Comparison of ENCODE assay signal across 7 cellular contexts in the genomic region with DNA sequence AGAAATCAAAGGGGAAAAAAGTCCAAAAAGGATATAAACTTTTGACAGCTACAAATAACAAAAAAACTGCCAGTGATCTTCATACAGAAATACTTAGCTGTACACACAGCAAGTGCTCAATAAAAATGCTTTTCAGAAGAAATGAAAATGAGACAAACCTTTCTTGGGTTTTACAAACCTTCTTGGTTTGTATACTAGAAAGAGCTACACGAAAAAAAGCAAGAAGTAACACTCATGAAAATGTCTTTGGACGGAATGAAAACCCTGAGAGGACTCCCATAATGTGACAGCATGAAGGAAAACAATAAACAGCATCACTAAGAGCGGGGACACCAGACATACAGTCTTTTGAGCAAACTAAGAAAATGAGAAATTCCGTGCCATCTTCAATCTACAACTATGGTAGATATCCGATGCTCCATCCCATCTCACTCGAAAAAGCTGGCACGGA. TPM values are rescaled to one million over a fixed set of nuclear protein-coding genes. Genes with fewer than 3 reads are reported as not detected.
DNase-seq lines count a peak whose midpoint lies in the region; ATAC-seq, FAIRE-seq and TF ChIP-seq lines count a peak whose summit lies in the region.

No MANE protein-coding gene starts in this region.

- no peak for FAIRE-seq in endothelial cell of umbilical vein (lab: Jason Lieb, UNC)

- peaks cover 26% of the 10 kb centered on the region for H3K36me3 Mint-ChIP-seq in neural progenitor cell

- CTCF ChIA-PET in Panc1 (lab: Charles Lee), result interaction anchor here (0.6 kb wide), 1 partner anchor 22 kb away, joined by 3 read pairs; no protein-coding TSS in a partner anchor
- CTCF ChIA-PET in endothelial cell of umbilical vein (lab: Charles Lee), result interaction anchor here (1.4 to 1.6 kb wide), 2 partner anchors 21 to 49 kb away, joined by 3 read pairs; no protein-coding TSS in a partner anchor

- H3K4me1 Mint-ChIP-seq in neural progenitor cell, result peaks cover 25% of the 10 kb centered on the region

- H3K27me3 ChIP-seq in GM23248 (replicated peaks; ENCODE audit: insufficient read depth), result no peaks in the 10 kb centered on the region
- no peaks in the 10 kb centered on the region for H3K27me3 ChIP-seq in Panc1 (ENCODE audit: control insufficient read depth, insufficient read depth, low read length)
- H3K27me3 ChIP-seq in endothelial cell of umbilical vein (ENCODE audit: control insufficient read depth in 2 of 2, insufficient read depth in 2 of 2, low read length in 2 of 2), result no peaks in the 10 kb centered on the region
- peaks cover 14% of the 10 kb centered on the region for H3K27me3 ChIP-seq in neural progenitor cell

- H3K4me2 ChIP-seq in GM23248 (ENCODE audit: unreplicated experiment) (peak overlapping the region; percentile 98), endothelial cell of umbilical vein (ENCODE audit: insufficient read depth, low read length) (peak overlapping the region; percentile 95), neural progenitor cell (peak overlapping the region; percentile 88)

- H3F3A ChIP-seq in GM23248 (ENCODE audit: insufficient read depth) (0 out of 2 replicates have a peak, but pooled peaks cover 7% of the 10 kb centered on the region), neural progenitor cell (ENCODE audit: low read depth) (peaks cover 17% of the 10 kb centered on the region)

- H3K79me2 ChIP-seq in GM23248 (ENCODE audit: insufficient read depth) (peaks cover 53% of the 10 kb centered on the region), endothelial cell of umbilical vein (ENCODE audit: control insufficient read depth, insufficient read depth, low read length) (peaks cover 52% of the 10 kb centered on the region), neural progenitor cell (ENCODE audit: low read depth) (peaks cover 56% of the 10 kb centered on the region)

- H3K9me1 ChIP-seq in endothelial cell of umbilical vein (replicated peaks; ENCODE audit: control insufficient read depth, extremely low read depth, insufficient read depth, low read length), result no peaks in the 10 kb centered on the region

- H3K9me3 ChIP-seq in GM23248 (ENCODE audit: low read depth) (no peaks in the 10 kb centered on the region), Panc1 (ENCODE audit: control insufficient read depth, insufficient read depth, low read depth, low read length) (no peaks in the 10 kb centered on the region), endothelial cell of umbilical vein (replicated peaks; ENCODE audit: control insufficient read depth, insufficient read depth, low read length) (no peaks in the 10 kb centered on the region), neural progenitor cell (ENCODE audit: low read depth) (no peaks in the 10 kb centered on the region)

- H3K27ac ChIP-seq in GM23248, result peak overlapping the region; percentile 72
- peak overlapping the region; percentile 89 for H3K27ac ChIP-seq in Panc1 (ENCODE audit: low read length)
- peak overlapping the region; percentile 75 for H3K27ac ChIP-seq in endothelial cell of umbilical vein (ENCODE audit: insufficient read depth, low read depth, low read length)
- no peak overlapping the region for H3K27ac ChIP-seq in neural progenitor cell

- H3K27ac Mint-ChIP-seq in neural progenitor cell, result peak overlapping the region; percentile 97

- H3K9me2 ChIP-seq in GM23248 (ENCODE audit: insufficient read depth), result no peaks in the 10 kb centered on the region

- ATAC-seq in Panc1, result no peak
- ATAC-seq in HG03097 (IDR thresholded peaks at IDR 0.05; ENCODE audit: low FRiP score, unreplicated experiment), result no peak
- ATAC-seq in GM21786 (IDR thresholded peaks at IDR 0.05; ENCODE audit: unreplicated experiment), result no peak
- ATAC-seq in HG02678 (IDR thresholded peaks at IDR 0.05; ENCODE audit: unreplicated experiment), result no peak

- H3K4me1 ChIP-seq in GM23248 (ENCODE audit: insufficient read depth) (peaks cover 12% of the 10 kb centered on the region), Panc1 (ENCODE audit: control insufficient read depth, insufficient read depth, low read length) (peaks cover 16% of the 10 kb centered on the region), endothelial cell of umbilical vein (ENCODE audit: control insufficient read depth, extremely low read depth, insufficient read depth, low read length) (peaks cover 30% of the 10 kb centered on the region), neural progenitor cell (peaks cover 17% of the 10 kb centered on the region)

- in situ Hi-C loops in GM23248 (cut with MboI) (loop anchor here (25.0 kb wide), 1 partner anchor 1129 kb away; no protein-coding TSS in a partner anchor), Panc1 (cut with HindIII; ENCODE audit: low pct_unique_long_range_greater_than_20kb, low sequenced_read_pairs) (no loop called here)

- no peaks in the 10 kb centered on the region for H3K27me3 Mint-ChIP-seq in neural progenitor cell (ENCODE audit: insufficient read depth, low read depth)

- BruUV-seq in Panc1 (replicated peaks; lab: Mats Ljungman, UMichigan), result TSS peak; percentile 64
- BruUV-seq in endothelial cell of umbilical vein (replicated peaks; lab: Mats Ljungman, UMichigan), result no TSS peak

- no peaks in the 10 kb centered on the region for H3K36me3 ChIP-seq in GM23248 (ENCODE audit: low read depth)
- no peaks in the 10 kb centered on the region for H3K36me3 ChIP-seq in Panc1 (ENCODE audit: control insufficient read depth, insufficient read depth, low read length)
- H3K36me3 ChIP-seq in endothelial cell of umbilical vein (ENCODE audit: control insufficient read depth in 2 of 2, extremely low read depth in 1 of 2, insufficient read depth in 2 of 2, low read length in 2 of 2), result no peaks in the 10 kb centered on the region
- H3K36me3 ChIP-seq in neural progenitor cell, result no peaks in the 10 kb centered on the region

- POLR2A ChIA-PET in Panc1 (lab: Charles Lee), result no interaction called here
- POLR2A ChIA-PET in endothelial cell of umbilical vein (lab: Charles Lee), result no interaction called here

- intact Hi-C loops in Panc1 (cut with micrococcal nuclease; ENCODE audit: unreplicated experiment) (no loop called here), endothelial cell of umbilical vein (cut with micrococcal nuclease) (loop anchor here (5.0 to 10.0 kb wide), 3 partner anchors 76 to 1526 kb away; partner anchors contain the start of gene SPAG16)

- H3K9me3 Mint-ChIP-seq in neural progenitor cell, result peaks cover 11% of the 10 kb centered on the region

- TF ChIP-seq CTCF in Panc1 (IDR thresholded peaks at IDR 0.05) (no peak), endothelial cell of umbilical vein (IDR thresholded peaks at IDR 0.05; ENCODE audit: extremely low read depth in 1 of 2, insufficient read depth in 1 of 2, low read depth in 1 of 2, low read length in 2 of 2) (no peak), neural progenitor cell (IDR thresholded peaks at IDR 0.05) (no peak)

- WGBS in GM23248 (ENCODE audit: low coverage in 1 of 2, low lambda C conversion rate in 2 of 2, missing lambda C conversion rate in 2 of 2), 2 experiments, result 1 to 2% methylated on average over 7 of the region's 7 CpGs

- no peaks in the 10 kb centered on the region for H4K20me1 ChIP-seq in GM23248 (ENCODE audit: insufficient read depth)
- H4K20me1 ChIP-seq in endothelial cell of umbilical vein (replicated peaks; ENCODE audit: control insufficient read depth, extremely low read depth, insufficient read depth, low read length), result no peaks in the 10 kb centered on the region
- H4K20me1 ChIP-seq in neural progenitor cell (ENCODE audit: low read depth), result peaks cover 45% of the 10 kb centered on the region

- no peak for TF ChIP-seq POLR2A in endothelial cell of umbilical vein (IDR thresholded peaks at IDR 0.05; ENCODE audit: low read depth, low read length)

- H3K4me3 ChIP-seq in GM23248, result peak overlapping the region; percentile 92
- H3K4me3 ChIP-seq in Panc1 (ENCODE audit: low read depth in 2 of 2, low read length in 2 of 2), result peak overlapping the region; percentile 80 to 95
- H3K4me3 ChIP-seq in endothelial cell of umbilical vein (replicated peaks in 1 of 3; ENCODE audit: insufficient read depth in 1 of 3, low read depth in 1 of 3, low read length in 3 of 3), result peak overlapping the region; percentile 71 to 85 (median 84)
- peak overlapping the region; percentile 81 for H3K4me3 ChIP-seq in neural progenitor cell

- DNase-seq in GM23248, result peak; percentile 18
- no peak for DNase-seq in Panc1 (ENCODE audit: low read depth, low spot score)
- peak; percentile 51 for DNase-seq in endothelial cell of umbilical vein (ENCODE audit: low read depth, low spot score)
- DNase-seq in neural progenitor cell (ENCODE audit: low spot score), result no peak

- dilution Hi-C loops in endothelial cell of umbilical vein (cut with MboI; ENCODE audit: extremely low pct_ligation_motif_present, low sequenced_read_pairs), result no loop called here

- H3K9ac ChIP-seq in GM23248 (peak overlapping the region; percentile 84), endothelial cell of umbilical vein (replicated peaks; ENCODE audit: extremely low read depth, insufficient read depth, low read length) (peak overlapping the region; percentile 91), neural progenitor cell (peak overlapping the region; percentile 75)

- H2AFZ ChIP-seq in GM23248 (peak overlapping the region; percentile 96), endothelial cell of umbilical vein (ENCODE audit: low read depth, low read length) (peak overlapping the region; percentile 99), neural progenitor cell (replicated peaks) (peak overlapping the region; percentile 65)

- H3K4me3 Mint-ChIP-seq in neural progenitor cell, result peak overlapping the region; percentile 92

TF ChIP-seq in endothelial cell of umbilical vein, 7 proteins besides CTCF, POLR2A, EP300 and RAD21 (continues in another document):
- no peak for TF ChIP-seq POLR2AphosphoS5 (IDR thresholded peaks at IDR 0.05; ENCODE audit: insufficient read depth, low read depth, low read length)
- no peak for TF ChIP-seq GATA2 (IDR thresholded peaks at IDR 0.05; ENCODE audit: insufficient read depth, insufficient read length, low read depth, low read length)
- TF ChIP-seq JUN (IDR thresholded peaks at IDR 0.05; ENCODE audit: borderline replicate concordance, insufficient read depth, insufficient read length, low read depth), result no peak

RNA-seq across cellular contexts. Expression of gene BARD1, which starts 1.0 kb away (rescaled TPM):
- 11.8 and 24.8 TPM in 2 replicates for total RNA-seq in GM23248 (2014; rRNA removed; shearing (Covaris generic))
- polyA plus RNA-seq in GM23248 (2016; fragmentation: Nextera tagmentation; extraction: Ambion mirVana) (7.7 and 8.1 TPM in 2 replicates), endothelial cell of umbilical vein (5.6 and 9.1 TPM in 2 replicates)
- total RNA-seq in Panc1 (2021; ENCODE audit: unreplicated experiment) (22.2 TPM), endothelial cell of umbilical vein (14.7 and 17.6 TPM in 2 replicates), neural progenitor cell (ENCODE audit: low replicate concordance) (38.6 and 42.8 TPM in 2 replicates)
- 3.9 TPM for polyA plus RNA-seq in Panc1 (2012; ENCODE audit: insufficient read length)
- 2.8 and 3.5 TPM in 2 replicates for polyA plus RNA-seq in endothelial cell of umbilical vein (2011; cell fraction: cytosol; rRNA removed)
- 12.8 and 13.0 TPM in 2 replicates for polyA plus RNA-seq in endothelial cell of umbilical vein (2011; cell fraction: nucleus; rRNA removed)
- 3.2 and 4.5 TPM in 2 replicates for polyA plus RNA-seq in endothelial cell of umbilical vein (2012)
- polyA minus RNA-seq in endothelial cell of umbilical vein, result 30.8 and 36.9 TPM in 2 replicates
- 31.6 TPM for polyA minus RNA-seq in endothelial cell of umbilical vein (2011; cell fraction: cytosol; rRNA and poly(A)+ RNA removed)
- 29.3 and 42.1 TPM in 2 replicates for polyA minus RNA-seq in endothelial cell of umbilical vein (2011; cell fraction: nucleus; rRNA and poly(A)+ RNA removed)

Comparison
In these comparisons a context has a peak if more than half of its experiments do, and no peak if none do; other contexts are left out.
1. DNase-seq: peak in GM23248 (single experiment) and endothelial cell of umbilical vein (single experiment); none in Panc1 (single experiment) and neural progenitor cell (single experiment).
2. Peak in every context shown above with its lines, with median percentiles within 50 percentile points of each other: H2AFZ ChIP-seq, H3K4me2 ChIP-seq, H3K4me3 ChIP-seq and H3K9ac ChIP-seq.